1 cellular context compared by ENCODE assay signal in genomic region chr14:21093769-21094681, GRCh38.
TF ChIP-seq lines count a peak whose summit lies in the region.

No MANE protein-coding gene starts in this region.

TF ChIP-seq in HepG2, 621 proteins besides CTCF, POLR2A, EP300 and RAD21 (continued from another document and continues in another):
- no peak for TF ChIP-seq ZNF407 (CRISPR knock-in tag; IDR thresholded peaks at IDR 0.05; ENCODE audit: not compliant biosample characterization)
- no peak for TF ChIP-seq NFATC3 (CRISPR knock-in tag; IDR thresholded peaks at IDR 0.05)
- TF ChIP-seq ZNF326 (CRISPR knock-in tag; IDR thresholded peaks at IDR 0.05; ENCODE audit: borderline replicate concordance): no peak
- TF ChIP-seq SMAD9 (CRISPR knock-in tag; IDR thresholded peaks at IDR 0.05): no peak
- TF ChIP-seq TARDBP (CRISPR knock-in tag; IDR thresholded peaks at IDR 0.05): no peak
- TF ChIP-seq MXI1 (IDR thresholded peaks at IDR 0.05; ENCODE audit: borderline replicate concordance, low read depth, low read length): no peak
- TF ChIP-seq POGK (CRISPR knock-in tag; conservative IDR thresholded peaks at IDR 0.05): no peak
- no peak for TF ChIP-seq IKZF1 (IDR thresholded peaks at IDR 0.05)
- no peak for TF ChIP-seq PREB (CRISPR knock-in tag; IDR thresholded peaks at IDR 0.05)
- TF ChIP-seq TFE3 (CRISPR knock-in tag; IDR thresholded peaks at IDR 0.05): no peak
- TF ChIP-seq ZBTB46 (CRISPR knock-in tag; IDR thresholded peaks at IDR 0.05; ENCODE audit: borderline replicate concordance): no peak
- TF ChIP-seq ZMYM3 (CRISPR knock-in tag; IDR thresholded peaks at IDR 0.05): no peak
- TF ChIP-seq ZNF609 (CRISPR knock-in tag; IDR thresholded peaks at IDR 0.05; ENCODE audit: borderline replicate concordance): no peak
- TF ChIP-seq SIX4 (CRISPR knock-in tag; IDR thresholded peaks at IDR 0.05): no peak
- no peak for TF ChIP-seq ZNF276 (CRISPR knock-in tag; IDR thresholded peaks at IDR 0.05; ENCODE audit: low read depth)
- TF ChIP-seq IRF9 (CRISPR knock-in tag; IDR thresholded peaks at IDR 0.05; ENCODE audit: borderline replicate concordance): peak; percentile 35; the same call in 1 of the 2 replicates
- no peak for TF ChIP-seq ZNF160 (CRISPR knock-in tag; IDR thresholded peaks at IDR 0.05)
- TF ChIP-seq MEIS2 (CRISPR knock-in tag; IDR thresholded peaks at IDR 0.05): no peak
- no peak for TF ChIP-seq ZNF224 (CRISPR knock-in tag; IDR thresholded peaks at IDR 0.05)
- no peak for TF ChIP-seq HIVEP1 (CRISPR knock-in tag; IDR thresholded peaks at IDR 0.05)
- TF ChIP-seq BCLAF1 (IDR thresholded peaks at IDR 0.05): no peak
- peak; percentile 91 for TF ChIP-seq ZNF652 (CRISPR knock-in tag; IDR thresholded peaks at IDR 0.05; ENCODE audit: borderline replicate concordance, low read depth)
- no peak for TF ChIP-seq ZNF616 (CRISPR knock-in tag; IDR thresholded peaks at IDR 0.05; ENCODE audit: low read depth)
- peak; percentile 36 for TF ChIP-seq XRCC5 (optimal IDR thresholded peaks at IDR 0.05; ENCODE audit: low read length)
- no peak for TF ChIP-seq RFX1 (IDR thresholded peaks at IDR 0.05)
- 0 out of 2 replicates have a peak, but pooled peaks have one; percentile 21 for TF ChIP-seq SP4 (CRISPR knock-in tag; IDR thresholded peaks at IDR 0.05)
- TF ChIP-seq ATF7 (IDR thresholded peaks at IDR 0.05): no peak
- 0 out of 2 replicates have a peak, but pooled peaks have one; percentile 46 for TF ChIP-seq ATF7 (CRISPR knock-in tag; IDR thresholded peaks at IDR 0.05)
- TF ChIP-seq SUZ12 (IDR thresholded peaks at IDR 0.05; ENCODE audit: low read depth, low read length): no peak
